23 cellular contexts compared by ENCODE assay signal in the genomic region with DNA sequence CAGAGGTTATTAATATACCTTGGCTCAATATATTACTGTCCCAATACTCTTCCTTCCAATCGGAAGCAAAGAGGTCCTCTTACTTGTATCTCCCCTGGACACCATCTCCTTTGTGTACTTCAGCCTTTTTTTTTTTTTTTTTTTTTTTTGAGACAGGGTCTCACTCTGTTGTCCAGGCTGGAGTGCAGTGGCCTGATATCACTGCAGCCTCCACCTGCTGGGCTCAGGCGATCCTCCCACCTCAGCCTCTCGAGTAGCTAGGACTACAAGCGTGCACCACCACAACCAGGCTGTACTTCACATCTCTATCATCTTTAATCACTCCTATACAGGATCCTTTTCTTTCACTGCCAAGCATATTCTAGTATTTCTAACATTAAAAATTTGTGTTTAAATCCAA. TPM values are rescaled to one million over a fixed set of nuclear protein-coding genes. Genes with fewer than 3 reads are reported as not detected.
DNase-seq lines count a peak whose midpoint lies in the region; ATAC-seq, FAIRE-seq and TF ChIP-seq lines count a peak whose summit lies in the region.
"Had no signal": no experiment of that assay in that cellular context is flagged by ENCODE, and none has a peak within 500 bp of the region (broad histone marks: within the 10 kb centered on the region; RNA-seq: fewer than 3 reads in every experiment).

No MANE protein-coding gene starts in this region.

- FAIRE-seq in GM19239 (lab: Jason Lieb, UNC) = no peak
- FAIRE-seq: A204.1, H1, RCC 7860 had no signal

- TF ChIP-seq CTCF in GM10266 (IDR thresholded peaks at IDR 0.05; ENCODE audit: control insufficient read depth, insufficient read depth, low read depth, missing control alignments) = no peak

- H3K27ac Mint-ChIP-seq in activated CD4-positive, alpha-beta T cell treated with anti-CD3 and anti-CD28 coated beads, Interleukin-2, amount 10 ng/mL, durations not matched to agents 7 days and 5 days = no peak overlapping the region
- H3K27ac Mint-ChIP-seq in activated T-helper 17 cell treated with anti-CD3 and anti-CD28 coated beads, Interleukin-2, amount 50 U/mL, for 72 hours = no peak overlapping the region
- H3K27ac Mint-ChIP-seq in memory B cell = no peak overlapping the region
- H3K27ac Mint-ChIP-seq: activated B cell treated with CpG ODN at 0.5 μM for 24 hours; activated CD4-positive, alpha-beta memory T cell treated with anti-CD3 and anti-CD28 coated beads for 36 hours; B cell; stimulated activated naive CD8-positive, alpha-beta T cell treated with anti-CD3 and anti-CD28 coated beads, Interleukin-15, Interleukin-2, amounts not matched to agents 100 ng/mL and 50 ng/mL, for 24 hours had no signal

- peak overlapping the region; percentile 86 for H3K4me3 Mint-ChIP-seq in activated CD4-positive, alpha-beta T cell treated with anti-CD3 and anti-CD28 coated beads, Interleukin-2, amount 10 ng/mL, durations not matched to agents 7 days and 5 days
- peak overlapping the region; percentile 92 for H3K4me3 Mint-ChIP-seq in activated T-helper 17 cell treated with anti-CD3 and anti-CD28 coated beads, Interleukin-2, amount 50 U/mL, for 72 hours
- H3K4me3 Mint-ChIP-seq in memory B cell = peak overlapping the region; percentile 11
- H3K4me3 Mint-ChIP-seq: activated B cell treated with CpG ODN at 0.5 μM for 24 hours; activated CD4-positive, alpha-beta memory T cell treated with anti-CD3 and anti-CD28 coated beads for 36 hours; B cell had no signal

- no peak for DNase-seq in activated CD4-positive, alpha-beta T cell treated with anti-CD3 and anti-CD28 coated beads, Interleukin-2, amount 10 ng/mL, durations not matched to agents 7 days and 5 days
- no peak for DNase-seq in activated CD4-positive, alpha-beta T cell treated with anti-CD3 and anti-CD28 coated beads for 48 hours
- DNase-seq in HEK293T (ENCODE audit: extremely low spot score) = no peak
- DNase-seq in memory B cell (ENCODE audit: low spot score in 2 of 2) = no peak
- no peak for DNase-seq in GM10266 (ENCODE audit: extremely low spot score)
- DNase-seq in GM19239 (ENCODE audit: insufficient read length, low spot score) = no peak
- DNase-seq in T-helper 9 cell = no peak
- DNase-seq: activated B cell treated with CpG ODN at 0.5 μM for 24 hours; activated CD4-positive, alpha-beta memory T cell treated with anti-CD3 and anti-CD28 coated beads for 36 hours; activated naive CD4-positive, alpha-beta T cell treated with anti-CD3 and anti-CD28 coated beads, Interleukin-2, amount 10 ng/mL, durations not matched to agents 7 days and 5 days; cerebellar nuclear complex; mesendoderm; NCI-H1417; NCI-H2081 treated with DMSO at 0.1 percent for 48 hours; NCI-H446 treated with DMSO at 0.1 percent for 48 hours; ovary; stimulated activated CD4-positive, alpha-beta T cell treated with anti-CD3 and anti-CD28 coated beads, Interleukin-4, amount 100 ng/mL, for 24 hours had no signal

- peaks cover 55% of the 10 kb centered on the region for H3K4me1 Mint-ChIP-seq in activated CD4-positive, alpha-beta T cell treated with anti-CD3 and anti-CD28 coated beads, Interleukin-2, amount 10 ng/mL, durations not matched to agents 7 days and 5 days
- H3K4me1 Mint-ChIP-seq in activated T-helper 17 cell treated with anti-CD3 and anti-CD28 coated beads, Interleukin-2, amount 50 U/mL, for 72 hours = peaks cover 31% of the 10 kb centered on the region
- H3K4me1 Mint-ChIP-seq in memory B cell = peaks cover 18% of the 10 kb centered on the region

- no peaks in the 10 kb centered on the region for H3K27me3 Mint-ChIP-seq in activated CD4-positive, alpha-beta T cell treated with anti-CD3 and anti-CD28 coated beads, Interleukin-2, amount 10 ng/mL, durations not matched to agents 7 days and 5 days
- H3K27me3 Mint-ChIP-seq in activated T-helper 17 cell treated with anti-CD3 and anti-CD28 coated beads, Interleukin-2, amount 50 U/mL, for 72 hours = no peaks in the 10 kb centered on the region
- no peaks in the 10 kb centered on the region for H3K27me3 Mint-ChIP-seq in memory B cell
- H3K27me3 Mint-ChIP-seq: activated B cell treated with CpG ODN at 0.5 μM for 24 hours; activated CD4-positive, alpha-beta memory T cell treated with anti-CD3 and anti-CD28 coated beads for 36 hours; activated naive CD4-positive, alpha-beta T cell treated with anti-CD3 and anti-CD28 coated beads, Interleukin-2, amount 10 ng/mL, durations not matched to agents 7 days and 5 days; B cell; stimulated activated naive CD8-positive, alpha-beta T cell treated with anti-CD3 and anti-CD28 coated beads, Interleukin-15, Interleukin-2, amounts not matched to agents 100 ng/mL and 50 ng/mL, for 24 hours had no signal

- peaks cover 55% of the 10 kb centered on the region for H3K36me3 Mint-ChIP-seq in activated CD4-positive, alpha-beta T cell treated with anti-CD3 and anti-CD28 coated beads, Interleukin-2, amount 10 ng/mL, durations not matched to agents 7 days and 5 days (ENCODE audit: low read depth)
- H3K36me3 Mint-ChIP-seq in activated T-helper 17 cell treated with anti-CD3 and anti-CD28 coated beads, Interleukin-2, amount 50 U/mL, for 72 hours (ENCODE audit: low read depth) = peaks cover 69% of the 10 kb centered on the region
- peaks cover 7% of the 10 kb centered on the region for H3K36me3 Mint-ChIP-seq in memory B cell

- no peak for ATAC-seq in activated T-helper 17 cell treated with anti-CD3 and anti-CD28 coated beads, Interleukin-2, amount 50 U/mL, for 72 hours (replicated peaks)
- no peak for ATAC-seq in memory B cell (ENCODE audit: low read depth)

- CTCF ChIA-PET in activated CD4-positive, alpha-beta T cell treated with anti-CD3 and anti-CD28 coated beads, Interleukin-2, amount 10 ng/mL, durations not matched to agents 7 days and 5 days (lab: Charles Lee) = no interaction called here
- CTCF ChIA-PET in HEK293T (lab: Yijun Ruan, JAX) = no interaction called here

- POLR2A ChIA-PET in activated CD4-positive, alpha-beta T cell treated with anti-CD3 and anti-CD28 coated beads, Interleukin-2, amount 10 ng/mL, durations not matched to agents 7 days and 5 days (lab: Charles Lee) = no interaction called here
- POLR2A ChIA-PET in HEK293T (lab: Yijun Ruan, JAX) = no interaction called here

- H3K9me3 Mint-ChIP-seq in activated CD4-positive, alpha-beta T cell treated with anti-CD3 and anti-CD28 coated beads, Interleukin-2, amount 10 ng/mL, durations not matched to agents 7 days and 5 days = no peaks in the 10 kb centered on the region
- H3K9me3 Mint-ChIP-seq in activated T-helper 17 cell treated with anti-CD3 and anti-CD28 coated beads, Interleukin-2, amount 50 U/mL, for 72 hours = no peaks in the 10 kb centered on the region
- no peaks in the 10 kb centered on the region for H3K9me3 Mint-ChIP-seq in memory B cell
- H3K9me3 Mint-ChIP-seq: activated B cell treated with CpG ODN at 0.5 μM for 24 hours; activated CD4-positive, alpha-beta memory T cell treated with anti-CD3 and anti-CD28 coated beads for 36 hours; activated naive CD4-positive, alpha-beta T cell treated with anti-CD3 and anti-CD28 coated beads, Interleukin-2, amount 10 ng/mL, durations not matched to agents 7 days and 5 days; stimulated activated naive CD8-positive, alpha-beta T cell treated with anti-CD3 and anti-CD28 coated beads, Interleukin-15, Interleukin-2, amounts not matched to agents 100 ng/mL and 50 ng/mL, for 24 hours had no signal

TF ChIP-seq in HEK293T, 16 proteins besides CTCF, POLR2A, EP300 and RAD21:
- TF ChIP-seq PKNOX1 (IDR thresholded peaks at IDR 0.05) = no peak
- 0 out of 2 replicates have a peak, but pooled peaks have one; percentile 35 for TF ChIP-seq ZNF384 (IDR thresholded peaks at IDR 0.05)
- TF ChIP-seq L3MBTL2 (conservative IDR thresholded peaks at IDR 0.05) = no peak
- no peak for TF ChIP-seq FOXM1 (IDR thresholded peaks at IDR 0.05; ENCODE audit: borderline replicate concordance)
- no peak for TF ChIP-seq TARDBP (IDR thresholded peaks at IDR 0.05)
- TF ChIP-seq NFRKB (IDR thresholded peaks at IDR 0.05) = no peak

RNA-seq across cellular contexts. Expression of gene DARS2, which starts 2.8 kb away (rescaled TPM):
- total RNA-seq in activated CD4-positive, alpha-beta T cell treated with anti-CD3 and anti-CD28 coated beads, Interleukin-2, amount 10 ng/mL, durations not matched to agents 7 days and 5 days = 10 to 100 TPM; 28.1 to 30.8 TPM
- total RNA-seq in activated T-helper 17 cell treated with anti-CD3 and anti-CD28 coated beads, Interleukin-2, amount 50 U/mL, for 72 hours = 10 to 100 TPM; 25.8 to 38.5 TPM

RNA-seq across cellular contexts. Expression of gene CENPL, which starts 3.0 kb away (rescaled TPM):
- 10 to 100 TPM; 35.5 to 39.7 TPM for total RNA-seq in activated CD4-positive, alpha-beta T cell treated with anti-CD3 and anti-CD28 coated beads, Interleukin-2, amount 10 ng/mL, durations not matched to agents 7 days and 5 days
- 10 to 100 TPM; 25.5 to 33.9 TPM for total RNA-seq in activated T-helper 17 cell treated with anti-CD3 and anti-CD28 coated beads, Interleukin-2, amount 50 U/mL, for 72 hours

RNA-seq across cellular contexts. Expression of gene GAS5, which starts 46.1 kb away (rescaled TPM):
- 100 to 1,000 TPM; 328 to 370 TPM for total RNA-seq in activated CD4-positive, alpha-beta T cell treated with anti-CD3 and anti-CD28 coated beads, Interleukin-2, amount 10 ng/mL, durations not matched to agents 7 days and 5 days
- total RNA-seq in activated T-helper 17 cell treated with anti-CD3 and anti-CD28 coated beads, Interleukin-2, amount 50 U/mL, for 72 hours = 100 to 1,000 TPM; 646 to 717 TPM

RNA-seq across cellular contexts. Expression of gene ZBTB37, which starts 46.5 kb away (rescaled TPM):
- total RNA-seq in activated CD4-positive, alpha-beta T cell treated with anti-CD3 and anti-CD28 coated beads, Interleukin-2, amount 10 ng/mL, durations not matched to agents 7 days and 5 days = 10 to 100 TPM; 10.2 to 10.9 TPM
- 10 to 100 TPM; 10.4 to 14.2 TPM for total RNA-seq in activated T-helper 17 cell treated with anti-CD3 and anti-CD28 coated beads, Interleukin-2, amount 50 U/mL, for 72 hours

Comparison
In these comparisons a context has a peak if more than half of its experiments do, and no peak if none do; other contexts are left out.
1. H3K4me3 Mint-ChIP-seq: peak in every context shown above with its lines; median percentile 92 in activated T-helper 17 cell treated with anti-CD3 and anti-CD28 coated beads, Interleukin-2, amount 50 U/mL, for 72 hours; 86 in activated CD4-positive, alpha-beta T cell treated with anti-CD3 and anti-CD28 coated beads, Interleukin-2, amount 10 ng/mL, durations not matched to agents 7 days and 5 days; 11 in memory B cell.